Comparison of ENCODE assay signal across 1 cellular context in the genomic region with DNA sequence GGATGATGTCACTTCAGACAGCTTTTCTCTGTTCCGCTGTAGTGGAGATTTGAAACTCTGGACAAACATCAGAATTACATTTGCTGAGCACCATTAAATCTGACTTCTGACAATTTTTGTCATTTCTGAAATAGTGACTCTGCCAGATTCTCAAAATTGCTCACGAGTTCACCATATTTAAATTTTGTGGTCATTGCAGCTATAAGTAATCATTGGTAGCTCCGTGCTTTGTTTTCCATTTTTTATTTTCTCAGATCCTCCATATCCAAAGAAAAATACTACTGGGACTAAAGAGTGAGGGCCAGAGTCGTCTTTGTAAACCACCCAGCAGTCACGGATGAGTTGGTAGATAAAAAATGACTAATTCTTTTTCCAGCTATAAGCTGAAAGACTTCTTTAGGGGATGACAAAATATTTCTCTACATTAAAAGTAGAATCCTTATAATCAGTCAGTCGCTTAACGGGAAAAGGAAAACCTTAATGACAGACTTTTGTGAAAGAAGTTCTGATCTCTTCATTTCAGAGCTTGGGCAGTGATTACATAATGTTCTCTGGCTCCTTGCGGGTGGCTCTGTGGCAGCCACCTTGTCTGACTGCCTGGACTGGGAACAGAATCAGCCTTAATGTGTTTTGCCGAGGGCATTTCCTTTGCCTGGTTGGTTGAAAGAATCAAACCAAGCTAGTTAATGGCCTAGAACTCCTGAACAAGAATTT.
TF ChIP-seq lines count a peak whose summit lies in the region.

No MANE protein-coding gene starts in this region.

TF ChIP-seq in HEK293, 187 proteins besides CTCF, POLR2A, EP300 and RAD21 (continued from another document):
- TF ChIP-seq, protein P1, sequence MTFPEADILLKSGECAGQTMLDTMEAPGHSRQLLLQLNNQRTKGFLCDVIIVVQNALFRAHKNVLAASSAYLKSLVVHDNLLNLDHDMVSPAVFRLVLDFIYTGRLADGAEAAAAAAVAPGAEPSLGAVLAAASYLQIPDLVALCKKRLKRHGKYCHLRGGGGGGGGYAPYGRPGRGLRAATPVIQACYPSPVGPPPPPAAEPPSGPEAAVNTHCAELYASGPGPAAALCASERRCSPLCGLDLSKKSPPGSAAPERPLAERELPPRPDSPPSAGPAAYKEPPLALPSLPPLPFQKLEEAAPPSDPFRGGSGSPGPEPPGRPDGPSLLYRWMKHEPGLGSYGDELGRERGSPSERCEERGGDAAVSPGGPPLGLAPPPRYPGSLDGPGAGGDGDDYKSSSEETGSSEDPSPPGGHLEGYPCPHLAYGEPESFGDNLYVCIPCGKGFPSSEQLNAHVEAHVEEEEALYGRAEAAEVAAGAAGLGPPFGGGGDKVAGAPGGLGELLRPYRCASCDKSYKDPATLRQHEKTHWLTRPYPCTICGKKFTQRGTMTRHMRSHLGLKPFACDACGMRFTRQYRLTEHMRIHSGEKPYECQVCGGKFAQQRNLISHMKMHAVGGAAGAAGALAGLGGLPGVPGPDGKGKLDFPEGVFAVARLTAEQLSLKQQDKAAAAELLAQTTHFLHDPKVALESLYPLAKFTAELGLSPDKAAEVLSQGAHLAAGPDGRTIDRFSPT (tag by site-specific recombination; IDR thresholded peaks at IDR 0.05) = no peak
- TF ChIP-seq ZNF544 (tag by site-specific recombination; IDR thresholded peaks at IDR 0.05) = no peak
- TF ChIP-seq ZFP37 (tag by site-specific recombination; IDR thresholded peaks at IDR 0.05) = 0 out of 2 replicates have a peak, but pooled peaks have one; percentile 28
- no peak for TF ChIP-seq BCL6B (tag by site-specific recombination; IDR thresholded peaks at IDR 0.05)
- 0 out of 2 replicates have a peak, but pooled peaks have one; percentile 17 for TF ChIP-seq TCF7L2 (IDR thresholded peaks at IDR 0.05; ENCODE audit: borderline replicate concordance, low read depth, low read length)
- peak; percentile 47; the same call in 1 of the 2 replicates for TF ChIP-seq TRIM28 (IDR thresholded peaks at IDR 0.05; ENCODE audit: borderline replicate concordance, low read length)
- no peak for TF ChIP-seq ZNF513 (tag by site-specific recombination; IDR thresholded peaks at IDR 0.05)
- peak; percentile 11; the same call in 1 of the 2 replicates for TF ChIP-seq ZNF362 (tag by site-specific recombination; IDR thresholded peaks at IDR 0.05)
- TF ChIP-seq, protein P2, sequence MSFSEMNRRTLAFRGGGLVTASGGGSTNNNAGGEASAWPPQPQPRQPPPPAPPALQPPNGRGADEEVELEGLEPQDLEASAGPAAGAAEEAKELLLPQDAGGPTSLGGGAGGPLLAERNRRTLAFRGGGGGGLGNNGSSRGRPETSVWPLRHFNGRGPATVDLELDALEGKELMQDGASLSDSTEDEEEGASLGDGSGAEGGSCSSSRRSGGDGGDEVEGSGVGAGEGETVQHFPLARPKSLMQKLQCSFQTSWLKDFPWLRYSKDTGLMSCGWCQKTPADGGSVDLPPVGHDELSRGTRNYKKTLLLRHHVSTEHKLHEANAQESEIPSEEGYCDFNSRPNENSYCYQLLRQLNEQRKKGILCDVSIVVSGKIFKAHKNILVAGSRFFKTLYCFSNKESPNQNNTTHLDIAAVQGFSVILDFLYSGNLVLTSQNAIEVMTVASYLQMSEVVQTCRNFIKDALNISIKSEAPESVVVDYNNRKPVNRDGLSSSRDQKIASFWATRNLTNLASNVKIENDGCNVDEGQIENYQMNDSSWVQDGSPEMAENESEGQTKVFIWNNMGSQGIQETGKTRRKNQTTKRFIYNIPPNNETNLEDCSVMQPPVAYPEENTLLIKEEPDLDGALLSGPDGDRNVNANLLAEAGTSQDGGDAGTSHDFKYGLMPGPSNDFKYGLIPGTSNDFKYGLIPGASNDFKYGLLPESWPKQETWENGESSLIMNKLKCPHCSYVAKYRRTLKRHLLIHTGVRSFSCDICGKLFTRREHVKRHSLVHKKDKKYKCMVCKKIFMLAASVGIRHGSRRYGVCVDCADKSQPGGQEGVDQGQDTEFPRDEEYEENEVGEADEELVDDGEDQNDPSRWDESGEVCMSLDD (tag by site-specific recombination; IDR thresholded peaks at IDR 0.05) = no peak
- TF ChIP-seq ZBTB26 (tag by site-specific recombination; optimal IDR thresholded peaks at IDR 0.05) = no peak
- TF ChIP-seq ZNF600 (tag by site-specific recombination; IDR thresholded peaks at IDR 0.05) = peak; percentile 51; the same call in 1 of the 2 replicates
- no peak for TF ChIP-seq ZIC2 (tag by site-specific recombination; IDR thresholded peaks at IDR 0.05)
- TF ChIP-seq ZNF501 (tag by site-specific recombination; IDR thresholded peaks at IDR 0.05) = 0 out of 2 replicates have a peak, but pooled peaks have one; percentile 25
- TF ChIP-seq, protein P3, sequence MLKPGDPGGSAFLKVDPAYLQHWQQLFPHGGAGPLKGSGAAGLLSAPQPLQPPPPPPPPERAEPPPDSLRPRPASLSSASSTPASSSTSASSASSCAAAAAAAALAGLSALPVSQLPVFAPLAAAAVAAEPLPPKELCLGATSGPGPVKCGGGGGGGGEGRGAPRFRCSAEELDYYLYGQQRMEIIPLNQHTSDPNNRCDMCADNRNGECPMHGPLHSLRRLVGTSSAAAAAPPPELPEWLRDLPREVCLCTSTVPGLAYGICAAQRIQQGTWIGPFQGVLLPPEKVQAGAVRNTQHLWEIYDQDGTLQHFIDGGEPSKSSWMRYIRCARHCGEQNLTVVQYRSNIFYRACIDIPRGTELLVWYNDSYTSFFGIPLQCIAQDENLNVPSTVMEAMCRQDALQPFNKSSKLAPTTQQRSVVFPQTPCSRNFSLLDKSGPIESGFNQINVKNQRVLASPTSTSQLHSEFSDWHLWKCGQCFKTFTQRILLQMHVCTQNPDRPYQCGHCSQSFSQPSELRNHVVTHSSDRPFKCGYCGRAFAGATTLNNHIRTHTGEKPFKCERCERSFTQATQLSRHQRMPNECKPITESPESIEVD (tag by site-specific recombination; IDR thresholded peaks at IDR 0.05) = peak; percentile 95
- TF ChIP-seq SP7 (tag by site-specific recombination; IDR thresholded peaks at IDR 0.05) = peak; percentile 61
- TF ChIP-seq ZBTB17 (tag by site-specific recombination; IDR thresholded peaks at IDR 0.05) = peak; percentile 78
